In genomic region chr12:93742086-93742934, GRCh38 we compare ENCODE assay signal across 8 cellular contexts.
DNase-seq lines count a peak whose midpoint lies in the region; ATAC-seq and TF ChIP-seq lines count a peak whose summit lies in the region.

No MANE protein-coding gene starts in this region.

- peak overlapping the region in 1 of 2 experiments; percentile 23 for H3K23ac ChIP-seq in mesenchymal stem cell (ENCODE audit: low read length in 2 of 2)

- peak overlapping the region; percentile 77 for H4K8ac ChIP-seq in mesenchymal stem cell (ENCODE audit: low read length)

- peak overlapping the region; percentile 19 for H2BK120ac ChIP-seq in mesenchymal stem cell (ENCODE audit: low read depth, low read length)

- H4K91ac ChIP-seq in mesenchymal stem cell (ENCODE audit: low read length) = no peak overlapping the region

- H3K36me3 Mint-ChIP-seq in endothelial cell (ENCODE audit: low read depth, unreplicated experiment) = no peaks in the 10 kb centered on the region

- peak overlapping the region; percentile 63 to 95 for H3K4me3 ChIP-seq in mesenchymal stem cell (ENCODE audit: insufficient read depth in 1 of 2, low read depth in 1 of 2, low read length in 2 of 2)

- H3K4me3 Mint-ChIP-seq in endothelial cell (ENCODE audit: unreplicated experiment) = peak overlapping the region; percentile 95

- H3K27ac Mint-ChIP-seq in endothelial cell (ENCODE audit: unreplicated experiment) = peak overlapping the region; percentile 75

- H2AFZ ChIP-seq in mesenchymal stem cell (ENCODE audit: low read depth, low read length) = peak overlapping the region; percentile 46

- H3K4me1 Mint-ChIP-seq in endothelial cell (ENCODE audit: unreplicated experiment) = peaks cover 14% of the 10 kb centered on the region

- H3K27me3 ChIP-seq in mesenchymal stem cell (ENCODE audit: control insufficient read depth in 1 of 2, insufficient read depth in 1 of 2, low read length in 2 of 2) = no peaks in the 10 kb centered on the region

- H3K18ac ChIP-seq in mesenchymal stem cell (ENCODE audit: low read depth in 1 of 2, low read length in 2 of 2) = peak overlapping the region; percentile 6 to 62

- no peaks in the 10 kb centered on the region for H3K36me3 ChIP-seq in mesenchymal stem cell (ENCODE audit: control insufficient read depth in 1 of 2, insufficient read depth in 2 of 2, low read depth in 1 of 2, low read length in 2 of 2)

- H3K79me1 ChIP-seq in mesenchymal stem cell (replicated peaks; ENCODE audit: low read length, poor library complexity, severe bottlenecking) = peaks cover 8% of the 10 kb centered on the region

- H3K4me2 ChIP-seq in mesenchymal stem cell (ENCODE audit: low read length, poor library complexity, severe bottlenecking) = peak overlapping the region; percentile 99

- TF ChIP-seq CTCF in AG09319 (IDR thresholded peaks at IDR 0.05; ENCODE audit: low read depth, low read length) (peak; percentile 31), endothelial cell (IDR thresholded peaks at IDR 0.05; ENCODE audit: unreplicated experiment) (no peak)

- no peaks in the 10 kb centered on the region for H3K9me3 Mint-ChIP-seq in endothelial cell (ENCODE audit: unreplicated experiment)

- ATAC-seq in GM18907 (IDR thresholded peaks at IDR 0.05; ENCODE audit: unreplicated experiment) (peak; percentile 91), HG03196 (IDR thresholded peaks at IDR 0.05; ENCODE audit: unreplicated experiment) (peak; percentile 79)

- H3K27ac ChIP-seq in mesenchymal stem cell (ENCODE audit: low read length, poor library complexity, severe bottlenecking) = no peak overlapping the region

- peak; percentile 54 for DNase-seq in AG09319 (ENCODE audit: extremely low read depth, low read depth)
- peak; percentile 85 for DNase-seq in NCI-H526 (lab: John Stamatoyannopoulos, UW)
- peak; percentile 15 for DNase-seq in activated CD8-positive, alpha-beta memory T cell treated with anti-CD3 and anti-CD28 coated beads, Interleukin-2, amount 50 U/mL, for 24 hours (ENCODE audit: extremely low read depth)
- DNase-seq in endothelial cell (ENCODE audit: low spot score) = peak; percentile 55
- peak; percentile 69 for DNase-seq in mesenchymal stem cell
- DNase-seq in stimulated activated CD8-positive, alpha-beta memory T cell treated with anti-CD3 and anti-CD28 coated beads, Interleukin-12 subunit alpha, Interleukin-12 subunit beta, amount 100 ng/mL, for 4 hours (ENCODE audit: low read depth) = peak; percentile 22

- peak overlapping the region; percentile 92 for H3K9ac ChIP-seq in mesenchymal stem cell (ENCODE audit: low read length)

- H2BK5ac ChIP-seq in mesenchymal stem cell (ENCODE audit: low read depth, low read length, poor library complexity, severe bottlenecking) = no peak overlapping the region

- H2BK12ac ChIP-seq in mesenchymal stem cell (ENCODE audit: low read length in 2 of 2) = peak overlapping the region in 1 of 2 experiments; percentile 34

- H2BK15ac ChIP-seq in mesenchymal stem cell (ENCODE audit: low read depth, poor library complexity, severe bottlenecking) = no peak overlapping the region

- peaks cover 3% of the 10 kb centered on the region for H3K27me3 Mint-ChIP-seq in endothelial cell (ENCODE audit: unreplicated experiment)

- H3K9me3 ChIP-seq in mesenchymal stem cell (ENCODE audit: control insufficient read depth, low read length) = no peaks in the 10 kb centered on the region

- 2% methylated on average over 44 of the region's 45 CpGs for WGBS in mesenchymal stem cell

- no peak overlapping the region for H3K4ac ChIP-seq in mesenchymal stem cell (ENCODE audit: low read depth in 1 of 2, low read length in 2 of 2)

- no peaks in the 10 kb centered on the region for H3K4me1 ChIP-seq in mesenchymal stem cell (ENCODE audit: control insufficient read depth, insufficient read depth, low read depth, low read length)

- no peak overlapping the region for H2AK5ac ChIP-seq in mesenchymal stem cell (ENCODE audit: low read length, severe bottlenecking)

- no peak overlapping the region for H3K14ac ChIP-seq in mesenchymal stem cell (ENCODE audit: low read length in 2 of 2)

Comparison
In these comparisons a context has a peak if more than half of its experiments do, and no peak if none do; other contexts are left out.
1. DNase-seq: peak in every context shown above with its lines; median percentile 85 in NCI-H526; 69 in mesenchymal stem cell; 55 in endothelial cell; 54 in AG09319; 22 in stimulated activated CD8-positive, alpha-beta memory T cell treated with anti-CD3 and anti-CD28 coated beads, Interleukin-12 subunit alpha, Interleukin-12 subunit beta, amount 100 ng/mL, for 4 hours; 15 in activated CD8-positive, alpha-beta memory T cell treated with anti-CD3 and anti-CD28 coated beads, Interleukin-2, amount 50 U/mL, for 24 hours.